1 cellular context compared by ENCODE assay signal in the genomic region with DNA sequence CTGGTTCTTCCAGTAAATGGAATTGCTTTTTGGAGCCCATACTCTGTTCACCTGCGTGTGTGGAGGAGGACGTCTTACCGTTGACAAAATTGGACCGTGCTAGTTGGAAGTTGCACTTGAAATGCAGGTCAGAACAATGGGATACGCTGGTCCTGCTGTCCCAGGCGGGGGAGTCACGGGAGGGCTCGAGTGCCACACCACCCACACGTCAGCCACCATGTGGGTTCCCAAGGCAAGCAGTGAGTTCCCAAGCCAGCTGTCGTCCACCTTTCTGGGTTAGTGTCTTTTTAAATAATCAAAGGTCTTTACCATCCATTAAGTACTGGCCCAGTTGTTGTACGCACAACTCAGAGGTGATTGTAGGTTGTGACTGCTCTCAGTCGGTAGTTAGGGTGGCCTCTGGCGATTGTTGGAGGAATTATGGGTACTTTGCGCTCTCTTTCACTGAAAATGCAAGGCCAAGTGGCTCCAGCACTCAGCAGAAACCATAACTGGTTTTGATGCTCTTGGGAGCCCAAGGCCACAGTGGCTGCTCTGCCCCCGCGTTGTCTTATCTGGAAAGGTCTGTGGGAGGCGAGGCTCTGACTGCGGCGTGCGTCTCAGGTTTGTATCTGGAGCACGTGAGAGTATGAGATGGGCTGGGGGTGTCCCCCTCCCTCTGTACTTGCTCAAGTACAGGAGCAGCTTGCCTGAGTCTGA.
TF ChIP-seq lines count a peak whose summit lies in the region.

No MANE protein-coding gene starts in this region.

TF ChIP-seq in neural cell, 6 proteins besides CTCF, POLR2A, EP300 and RAD21:
- TF ChIP-seq REST (IDR thresholded peaks at IDR 0.05; ENCODE audit: borderline replicate concordance), result no peak
- peak; percentile 9 for TF ChIP-seq POLR2AphosphoS5 (IDR thresholded peaks at IDR 0.05)
